ENCODE assay signal across 17 cellular contexts in the genomic region with DNA sequence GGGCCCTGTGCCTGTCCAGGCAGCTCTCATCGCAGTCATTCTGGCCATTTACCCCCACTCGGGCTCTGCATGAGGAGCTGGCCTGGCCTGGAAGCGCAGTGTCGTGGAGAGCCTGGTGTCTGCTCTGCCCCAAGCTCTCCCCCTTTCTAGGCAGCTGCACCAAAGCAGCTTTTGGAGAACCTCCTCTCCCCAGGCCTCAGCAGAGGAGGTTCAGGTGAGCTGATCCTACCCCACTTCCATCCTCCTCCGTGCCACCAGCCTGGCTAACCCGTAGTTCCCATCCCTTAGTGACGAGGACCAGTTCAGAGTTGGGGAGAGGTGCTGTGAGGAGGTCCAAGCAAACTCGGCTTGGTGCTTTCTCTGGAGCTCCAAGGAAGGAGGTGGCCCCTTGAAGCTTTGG. TPM values are rescaled to one million over a fixed set of nuclear protein-coding genes. Genes with fewer than 3 reads are reported as not detected.
DNase-seq lines count a peak whose midpoint lies in the region; ATAC-seq and TF ChIP-seq lines count a peak whose summit lies in the region.
"Had no signal": no experiment of that assay in that cellular context is flagged by ENCODE, and none has a peak within 500 bp of the region (broad histone marks: within the 10 kb centered on the region; RNA-seq: fewer than 3 reads in every experiment).

No MANE protein-coding gene starts in this region.

- no peaks in the 10 kb centered on the region for H3K9me3 ChIP-seq in osteoblast (ENCODE audit: low read depth, low read length)

- H3K27ac Mint-ChIP-seq in activated CD8-positive, alpha-beta memory T cell treated with anti-CD3 and anti-CD28 coated beads, Interleukin-2, amount 10 ng/mL, durations not matched to agents 7 days and 5 days = no peak overlapping the region
- H3K27ac Mint-ChIP-seq: CD8-positive, alpha-beta T cell had no signal

- H3K27me3 ChIP-seq in osteoblast (ENCODE audit: insufficient read depth, low read length) = peaks cover 10% of the 10 kb centered on the region

- H3K36me3 ChIP-seq in osteoblast (ENCODE audit: insufficient read depth, low read length) = no peaks in the 10 kb centered on the region

- H3K27ac ChIP-seq in osteoblast (ENCODE audit: low read depth, low read length) = no peak overlapping the region
- H3K27ac ChIP-seq: C4-2B, HL-60 had no signal

- DNase-seq in activated CD8-positive, alpha-beta memory T cell treated with anti-CD3 and anti-CD28 coated beads, Interleukin-2, amount 50 U/mL, for 48 hours = peak; percentile 36
- DNase-seq in activated CD8-positive, alpha-beta memory T cell treated with anti-CD3 and anti-CD28 coated beads, Interleukin-2, amount 10 ng/mL, durations not matched to agents 7 days and 5 days = no peak
- DNase-seq in HuH-7.5 (ENCODE audit: low spot score) = peak; percentile 8
- peak; percentile 78 for DNase-seq in osteoblast (ENCODE audit: insufficient read length, low spot score, missing footprints)
- no peak for DNase-seq in activated gamma-delta T cell (lab: John Stamatoyannopoulos, UW)
- DNase-seq in stimulated activated naive CD4-positive, alpha-beta T cell treated with Interleukin-2 at 50 U/mL for 16 hours (lab: John Stamatoyannopoulos, UW) = no peak
- DNase-seq: 8988T; CD8-positive, alpha-beta T cell; COR-L47; DMS153; DMS79 treated with DMSO at 0.1 percent for 48 hours; EL had no signal

- no peaks in the 10 kb centered on the region for H3K36me3 Mint-ChIP-seq in activated CD8-positive, alpha-beta memory T cell treated with anti-CD3 and anti-CD28 coated beads, Interleukin-2, amount 10 ng/mL, durations not matched to agents 7 days and 5 days
- H3K36me3 Mint-ChIP-seq: CD8-positive, alpha-beta T cell had no signal

- H3K27me3 Mint-ChIP-seq in activated CD8-positive, alpha-beta memory T cell treated with anti-CD3 and anti-CD28 coated beads, Interleukin-2, amount 10 ng/mL, durations not matched to agents 7 days and 5 days = peaks cover 34% of the 10 kb centered on the region

- no peak overlapping the region for H2AFZ ChIP-seq in osteoblast (ENCODE audit: low read length)

- no peaks in the 10 kb centered on the region for H3K4me1 Mint-ChIP-seq in activated CD8-positive, alpha-beta memory T cell treated with anti-CD3 and anti-CD28 coated beads, Interleukin-2, amount 10 ng/mL, durations not matched to agents 7 days and 5 days

- H3K9me3 Mint-ChIP-seq in activated CD8-positive, alpha-beta memory T cell treated with anti-CD3 and anti-CD28 coated beads, Interleukin-2, amount 10 ng/mL, durations not matched to agents 7 days and 5 days (ENCODE audit: low read depth) = no peaks in the 10 kb centered on the region
- H3K9me3 Mint-ChIP-seq: CD8-positive, alpha-beta T cell had no signal

- no peak for ATAC-seq in activated CD8-positive, alpha-beta memory T cell treated with anti-CD3 and anti-CD28 coated beads, Interleukin-2, amount 10 ng/mL, durations not matched to agents 7 days and 5 days
- ATAC-seq in GM19463 (IDR thresholded peaks at IDR 0.05; ENCODE audit: unreplicated experiment) = no peak
- ATAC-seq: CD8-positive, alpha-beta T cell; HCT116; K562 had no signal

- H3K4me3 Mint-ChIP-seq in activated CD8-positive, alpha-beta memory T cell treated with anti-CD3 and anti-CD28 coated beads, Interleukin-2, amount 10 ng/mL, durations not matched to agents 7 days and 5 days = no peak overlapping the region
- H3K4me3 Mint-ChIP-seq: CD8-positive, alpha-beta T cell had no signal

- no peak overlapping the region for H3K4me2 ChIP-seq in osteoblast (ENCODE audit: insufficient read depth, low read length)

- H4K20me1 ChIP-seq in osteoblast (ENCODE audit: insufficient read depth, low read length) = no peaks in the 10 kb centered on the region

- TF ChIP-seq CTCF in osteoblast (IDR thresholded peaks at IDR 0.05; ENCODE audit: extremely low read depth, low read depth, low read length) = no peak

- H3K79me2 ChIP-seq in osteoblast (ENCODE audit: insufficient read depth, low read length) = no peaks in the 10 kb centered on the region

- no peak overlapping the region for H3K4me3 ChIP-seq in osteoblast (ENCODE audit: insufficient read depth, low read length)
- H3K4me3 ChIP-seq: K562 had no signal

- CTCF ChIA-PET in activated CD8-positive, alpha-beta memory T cell treated with anti-CD3 and anti-CD28 coated beads, Interleukin-2, amount 10 ng/mL, durations not matched to agents 7 days and 5 days (lab: Charles Lee) = interaction anchor here (1.2 to 1.4 kb wide), 2 partner anchors 17 to 25 kb away, joined by 3 to 4 read pairs; no protein-coding TSS in a partner anchor

- no peaks in the 10 kb centered on the region for H3K4me1 ChIP-seq in osteoblast (ENCODE audit: insufficient read depth, low read length)

RNA-seq across cellular contexts. Expression of a gene that starts 30.5 kb away (rescaled TPM):
- total RNA-seq in activated CD8-positive, alpha-beta memory T cell treated with anti-CD3 and anti-CD28 coated beads, Interleukin-2, amount 10 ng/mL, durations not matched to agents 7 days and 5 days = not detected
- not detected in 2 replicates for total RNA-seq in osteoblast
- total RNA-seq: CD8-positive, alpha-beta T cell; K562 had no signal

Comparison
In these comparisons a context has a peak if more than half of its experiments do, and no peak if none do; other contexts are left out.
1. DNase-seq: peak in activated CD8-positive, alpha-beta memory T cell treated with anti-CD3 and anti-CD28 coated beads, Interleukin-2, amount 50 U/mL, for 48 hours (single experiment), HuH-7.5 (single experiment) and osteoblast (single experiment); none in activated CD8-positive, alpha-beta memory T cell treated with anti-CD3 and anti-CD28 coated beads, Interleukin-2, amount 10 ng/mL, durations not matched to agents 7 days and 5 days (single experiment), activated gamma-delta T cell (single experiment) and stimulated activated naive CD4-positive, alpha-beta T cell treated with Interleukin-2 at 50 U/mL for 16 hours (single experiment).